In the genomic region with DNA sequence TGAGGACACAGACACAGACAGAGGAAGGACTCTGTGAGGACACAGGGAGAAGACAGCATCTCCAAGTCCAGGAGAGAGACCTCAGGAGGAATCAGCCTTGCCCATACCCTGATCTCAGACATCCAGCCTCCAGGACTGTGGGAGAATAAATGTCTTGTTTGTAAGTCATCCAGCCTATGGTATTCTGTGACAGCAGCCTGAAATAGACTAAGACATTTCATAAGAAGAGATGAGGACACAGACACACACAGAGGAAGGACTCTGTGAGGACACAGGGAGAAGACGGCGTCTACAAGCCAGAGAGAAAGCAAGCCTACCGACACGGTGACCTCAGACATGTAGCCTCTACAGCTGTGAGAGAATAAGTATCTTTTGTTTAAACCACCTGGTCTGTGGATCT, we compare ENCODE assay signal across 22 cellular contexts.
DNase-seq lines count a peak whose midpoint lies in the region; ATAC-seq and TF ChIP-seq lines count a peak whose summit lies in the region.
"Had no signal": no experiment of that assay in that cellular context is flagged by ENCODE, and none has a peak within 500 bp of the region (broad histone marks: within the 10 kb centered on the region; RNA-seq: fewer than 3 reads in every experiment).

No MANE protein-coding gene starts in this region.

- no peaks in the 10 kb centered on the region for H4K20me1 ChIP-seq in HCT116 (ENCODE audit: insufficient read depth)

- no peak overlapping the region for H3K4me3 Mint-ChIP-seq in CD4-positive, CD25-positive, alpha-beta regulatory T cell
- H3K4me3 Mint-ChIP-seq in T-cell = no peak overlapping the region
- H3K4me3 Mint-ChIP-seq: B cell, GM23338 had no signal

- no peak overlapping the region for H3K4me3 ChIP-seq in CD4-positive, CD25-positive, alpha-beta regulatory T cell (ENCODE audit: low read depth, low read length)
- H3K4me3 ChIP-seq in HCT116 (replicated peaks in 1 of 2; ENCODE audit: low read depth in 1 of 2, low read length in 2 of 2) (no peak overlapping the region), psoas muscle (peak overlapping the region; percentile 53), thyroid gland (replicated peaks in 1 of 3) (no peak overlapping the region)
- H3K4me3 ChIP-seq: GM23338 had no signal

- RAD21 ChIA-PET in HCT116 (lab: Charles Lee; ENCODE audit: low non-redundant PET in 1 of 2, low total read pairs in 2 of 2, uncharacterized antibody in 2 of 2, unreplicated experiment in 2 of 2) = no interaction called here

- intact Hi-C loops in HCT116 (cut with micrococcal nuclease) = no loop called here
- intact Hi-C loops in psoas muscle (cut with DNase I) = no loop called here
- intact Hi-C loops in thyroid gland (cut with DNase I) = no loop called here

- H3K4me1 ChIP-seq in CD4-positive, CD25-positive, alpha-beta regulatory T cell (ENCODE audit: control insufficient read depth, insufficient read depth, low read length, poor library complexity, severe bottlenecking) = no peaks in the 10 kb centered on the region
- peaks cover 48 to 80% of the 10 kb centered on the region in 2 experiments for H3K4me1 ChIP-seq in HCT116 (ENCODE audit: control insufficient read depth in 1 of 2, insufficient read depth in 2 of 2, low read length in 2 of 2)
- peaks cover 11% of the 10 kb centered on the region for H3K4me1 ChIP-seq in psoas muscle
- no peaks in the 10 kb centered on the region for H3K4me1 ChIP-seq in thyroid gland
- H3K4me1 ChIP-seq: Caco-2 had no signal

- no peaks in the 10 kb centered on the region for H3K79me2 ChIP-seq in HCT116 (ENCODE audit: insufficient read depth, low read length)

- H3K4me2 ChIP-seq in HCT116 (ENCODE audit: low read length) = peak overlapping the region; percentile 66
- H3K4me2 ChIP-seq: GM23338 had no signal

- no peak for ATAC-seq in CD4-positive, CD25-positive, alpha-beta regulatory T cell (ENCODE audit: low read depth in 2 of 2)
- no peak for ATAC-seq in HCT116
- peak; percentile 85 to 91 (median 89) for ATAC-seq in psoas muscle
- no peak for ATAC-seq in T-cell (replicated peaks in 1 of 4)
- ATAC-seq: GM23338, PC-3 had no signal

- H3K9me3 ChIP-seq in CD4-positive, CD25-positive, alpha-beta regulatory T cell (ENCODE audit: control insufficient read depth in 2 of 2, low read length in 2 of 2) = peaks cover 3 to 9% of the 10 kb centered on the region in 2 experiments
- H3K9me3 ChIP-seq in HCT116 (ENCODE audit: control insufficient read depth in 1 of 2, insufficient read depth in 1 of 2, low read depth in 1 of 2, low read length in 2 of 2) (no peaks in the 10 kb centered on the region), psoas muscle (peaks cover 9% of the 10 kb centered on the region), thyroid gland (no peaks in the 10 kb centered on the region)

- no peak for TF ChIP-seq RAD21 in HCT116 (IDR thresholded peaks at IDR 0.05; ENCODE audit: low read depth)

- TF ChIP-seq POLR2A in HCT116 (IDR thresholded peaks at IDR 0.05; ENCODE audit: borderline replicate concordance, extremely low read depth, insufficient read depth, insufficient read length) (no peak), thyroid gland (IDR thresholded peaks at IDR 0.05) (no peak)

- H3K27ac Mint-ChIP-seq in CD4-positive, CD25-positive, alpha-beta regulatory T cell = peak overlapping the region in 2 of 3 donors; percentile 40 to 62
- H3K27ac Mint-ChIP-seq in T-cell = no peak overlapping the region
- H3K27ac Mint-ChIP-seq: B cell, GM23338 had no signal

- CTCF ChIA-PET in HCT116 (lab: Charles Lee) (no interaction called here), T-cell (lab: Charles Lee) (no interaction called here)

- no peaks in the 10 kb centered on the region for H3K27me3 ChIP-seq in CD4-positive, CD25-positive, alpha-beta regulatory T cell (ENCODE audit: control insufficient read depth, insufficient read depth, low read length)
- no peaks in the 10 kb centered on the region for H3K27me3 ChIP-seq in HCT116 (ENCODE audit: insufficient read depth, low read length)
- H3K27me3 ChIP-seq in psoas muscle (ENCODE audit: insufficient read depth in 3 of 3, low read length in 2 of 3) = no peaks in the 10 kb centered on the region
- no peaks in the 10 kb centered on the region for H3K27me3 ChIP-seq in thyroid gland

- H3K9me3 Mint-ChIP-seq in CD4-positive, CD25-positive, alpha-beta regulatory T cell = peaks cover 0 to 6% (median 0%) of the 10 kb centered on the region in 7 donors
- H3K9me3 Mint-ChIP-seq in T-cell = peaks cover 4 to 11% (median 9%) of the 10 kb centered on the region in 3 donors

- H3K27ac ChIP-seq in CD4-positive, CD25-positive, alpha-beta regulatory T cell (ENCODE audit: insufficient read depth, low read length, poor library complexity, severe bottlenecking) = no peak overlapping the region
- peak overlapping the region; percentile 82 for H3K27ac ChIP-seq in HCT116 (ENCODE audit: low read depth, low read length)
- peak overlapping the region; percentile 77 for H3K27ac ChIP-seq in psoas muscle
- H3K27ac ChIP-seq in thyroid gland = no peak overlapping the region

- H3K4me1 Mint-ChIP-seq in CD4-positive, CD25-positive, alpha-beta regulatory T cell = peaks cover 0 to 5% (median 3%) of the 10 kb centered on the region in 4 donors
- peaks cover 0 to 4% (median 0%) of the 10 kb centered on the region in 3 donors for H3K4me1 Mint-ChIP-seq in T-cell
- H3K4me1 Mint-ChIP-seq: B cell, GM23338 had no signal

- BruUV-seq in HCT116 (replicated peaks; lab: Mats Ljungman, UMichigan) = no TSS peak

- DNase-seq in CD4-positive, CD25-positive, alpha-beta regulatory T cell = no peak
- DNase-seq in HCT116 (ENCODE audit: low read depth, low spot score) (no peak), iris pigment epithelial cell (ENCODE audit: low read depth) (peak; percentile 12), psoas muscle (no peak), T-cell (no peak), thyroid gland (no peak), SW 1271 (lab: John Stamatoyannopoulos, UW) (no peak), NCI-H82 treated with DMSO at 0.1 percent for 48 hours (lab: John Stamatoyannopoulos, UW; ENCODE audit: unreplicated experiment) (no peak)
- DNase-seq: Caco-2, DMS153, GF-D8, NCI-H1417, NCI-H187, NCI-H2107, NCI-H2227 treated with DMSO at 0.1 percent for 48 hours, NCI-H524, NCI-H82, PC-3, RPMI8226, SHP77 treated with DMSO at 0.1 percent for 48 hours had no signal

- H3K9ac ChIP-seq in HCT116 (ENCODE audit: low read length) = peak overlapping the region; percentile 35; the same call in 1 of the 2 replicates

- H2AFZ ChIP-seq in HCT116 (ENCODE audit: low read depth, low read length, poor library complexity, severe bottlenecking) = no peak overlapping the region
- H2AFZ ChIP-seq: GM23338 had no signal

- H3K9me2 ChIP-seq in HCT116 (ENCODE audit: insufficient read depth) = no peaks in the 10 kb centered on the region

- H3K36me3 ChIP-seq in CD4-positive, CD25-positive, alpha-beta regulatory T cell (ENCODE audit: control insufficient read depth, insufficient read depth, low read length) = peaks cover 7% of the 10 kb centered on the region
- no peaks in the 10 kb centered on the region for H3K36me3 ChIP-seq in HCT116 (ENCODE audit: control insufficient read depth in 1 of 2, insufficient read depth in 2 of 2, low read length in 2 of 2)
- no peaks in the 10 kb centered on the region for H3K36me3 ChIP-seq in psoas muscle (ENCODE audit: insufficient read depth in 1 of 2, low read depth in 1 of 2)
- no peaks in the 10 kb centered on the region for H3K36me3 ChIP-seq in thyroid gland

- WGBS in psoas muscle, 3 donors = 38 to 59% (median 39%) methylated on average over 4 of the region's 4 CpGs
- 79 to 81% methylated on average over 4 of the region's 4 CpGs for WGBS in thyroid gland, 2 donors

- POLR2A ChIA-PET in HCT116 (lab: Charles Lee) = no interaction called here
- POLR2A ChIA-PET in T-cell (lab: Charles Lee) = no interaction called here

- TF ChIP-seq CTCF in HCT116 (IDR thresholded peaks at IDR 0.05 in 2 of 3, conservative IDR thresholded peaks at IDR 0.05 in 1 of 3; ENCODE audit: borderline replicate concordance in 1 of 3, insufficient read depth in 1 of 3, low read depth in 2 of 3, low read length in 2 of 3) (no peak), psoas muscle (IDR thresholded peaks at IDR 0.05) (no peak), thyroid gland (IDR thresholded peaks at IDR 0.05) (no peak)

- no peaks in the 10 kb centered on the region for H3K27me3 Mint-ChIP-seq in CD4-positive, CD25-positive, alpha-beta regulatory T cell
- H3K27me3 Mint-ChIP-seq in T-cell = no peaks in the 10 kb centered on the region
- H3K27me3 Mint-ChIP-seq: B cell had no signal

- peaks cover 29% of the 10 kb centered on the region for H3K36me3 Mint-ChIP-seq in CD4-positive, CD25-positive, alpha-beta regulatory T cell
- H3K36me3 Mint-ChIP-seq in T-cell = peaks cover 41% of the 10 kb centered on the region

TF ChIP-seq in HCT116, 20 proteins besides CTCF, POLR2A, EP300 and RAD21:
- TF ChIP-seq SIN3A (IDR thresholded peaks at IDR 0.05; ENCODE audit: low read depth) (no peak), POLR2AphosphoS5 (IDR thresholded peaks at IDR 0.05; ENCODE audit: low read depth, low read length) (no peak), ZFX (IDR thresholded peaks at IDR 0.05) (no peak), ELF1 (IDR thresholded peaks at IDR 0.05; ENCODE audit: borderline replicate concordance, low read depth) (no peak)

Comparison
In these comparisons a context has a peak if more than half of its experiments do, and no peak if none do; other contexts are left out.
1. ATAC-seq: peak in psoas muscle (4 of 4); none in CD4-positive, CD25-positive, alpha-beta regulatory T cell (0 of 2), HCT116 (single experiment) and T-cell (0 of 4).
2. H3K27ac ChIP-seq: peak in HCT116 (single experiment) and psoas muscle (single experiment); none in CD4-positive, CD25-positive, alpha-beta regulatory T cell (single experiment) and thyroid gland (0 of 3).
3. H3K27ac Mint-ChIP-seq: peak in CD4-positive, CD25-positive, alpha-beta regulatory T cell (2 of 3); none in T-cell (0 of 2).